In the genomic region with DNA sequence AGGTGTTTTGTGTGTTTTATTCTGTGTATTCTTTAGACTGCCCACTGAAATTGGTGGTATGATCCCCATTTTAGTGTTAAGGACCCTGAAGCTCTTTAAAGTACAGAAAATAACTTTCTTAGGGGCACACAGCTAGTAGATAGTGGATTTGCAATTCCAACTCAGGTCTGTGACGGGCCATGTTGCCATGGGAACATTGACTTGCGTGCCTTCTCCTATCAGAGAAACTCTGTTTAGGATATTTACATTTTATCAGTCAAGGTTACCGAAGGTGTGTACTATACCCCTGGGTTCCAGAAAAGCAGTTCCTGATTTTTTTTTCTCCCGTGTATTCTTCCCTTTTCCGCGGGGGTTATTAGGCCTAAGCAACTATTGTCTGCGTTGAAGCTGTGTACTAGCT, we compare ENCODE assay signal across 1 cellular context.
TF ChIP-seq lines count a peak whose summit lies in the region.

No MANE protein-coding gene starts in this region.

TF ChIP-seq in K562, 482 proteins besides CTCF, POLR2A, EP300 and RAD21 (continued from another document):
- TF ChIP-seq, protein P1, sequence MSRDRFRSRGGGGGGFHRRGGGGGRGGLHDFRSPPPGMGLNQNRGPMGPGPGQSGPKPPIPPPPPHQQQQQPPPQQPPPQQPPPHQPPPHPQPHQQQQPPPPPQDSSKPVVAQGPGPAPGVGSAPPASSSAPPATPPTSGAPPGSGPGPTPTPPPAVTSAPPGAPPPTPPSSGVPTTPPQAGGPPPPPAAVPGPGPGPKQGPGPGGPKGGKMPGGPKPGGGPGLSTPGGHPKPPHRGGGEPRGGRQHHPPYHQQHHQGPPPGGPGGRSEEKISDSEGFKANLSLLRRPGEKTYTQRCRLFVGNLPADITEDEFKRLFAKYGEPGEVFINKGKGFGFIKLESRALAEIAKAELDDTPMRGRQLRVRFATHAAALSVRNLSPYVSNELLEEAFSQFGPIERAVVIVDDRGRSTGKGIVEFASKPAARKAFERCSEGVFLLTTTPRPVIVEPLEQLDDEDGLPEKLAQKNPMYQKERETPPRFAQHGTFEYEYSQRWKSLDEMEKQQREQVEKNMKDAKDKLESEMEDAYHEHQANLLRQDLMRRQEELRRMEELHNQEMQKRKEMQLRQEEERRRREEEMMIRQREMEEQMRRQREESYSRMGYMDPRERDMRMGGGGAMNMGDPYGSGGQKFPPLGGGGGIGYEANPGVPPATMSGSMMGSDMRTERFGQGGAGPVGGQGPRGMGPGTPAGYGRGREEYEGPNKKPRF (IDR thresholded peaks at IDR 0.05; ENCODE audit: low read depth, low read length): no peak
